In genomic region chr12:60967128-60967527, GRCh38 we compare ENCODE assay signal across 7 cellular contexts.
"Had no signal": no experiment of that assay in that cellular context is flagged by ENCODE, and none has a peak within 500 bp of the region (broad histone marks: within the 10 kb centered on the region; RNA-seq: fewer than 3 reads in every experiment).

No MANE protein-coding gene starts in this region.

- H3K36me3 Mint-ChIP-seq: IgD-negative memory B cell had no signal

- FAIRE-seq: HepG2, HTR-8/SVneo, K562 had no signal

- H3K27ac ChIP-seq: HL-60 had no signal

- DNase-seq: IMR-90, KBM-7 had no signal

- H3K4me3 ChIP-seq: K562 had no signal

- H3K27ac Mint-ChIP-seq: IgD-negative memory B cell had no signal

- ATAC-seq: HepG2, K562 had no signal

- H3K27me3 Mint-ChIP-seq: IgD-negative memory B cell had no signal

- H3K4me3 Mint-ChIP-seq: IgD-negative memory B cell had no signal
